13 cellular contexts compared by ENCODE assay signal in the genomic region with DNA sequence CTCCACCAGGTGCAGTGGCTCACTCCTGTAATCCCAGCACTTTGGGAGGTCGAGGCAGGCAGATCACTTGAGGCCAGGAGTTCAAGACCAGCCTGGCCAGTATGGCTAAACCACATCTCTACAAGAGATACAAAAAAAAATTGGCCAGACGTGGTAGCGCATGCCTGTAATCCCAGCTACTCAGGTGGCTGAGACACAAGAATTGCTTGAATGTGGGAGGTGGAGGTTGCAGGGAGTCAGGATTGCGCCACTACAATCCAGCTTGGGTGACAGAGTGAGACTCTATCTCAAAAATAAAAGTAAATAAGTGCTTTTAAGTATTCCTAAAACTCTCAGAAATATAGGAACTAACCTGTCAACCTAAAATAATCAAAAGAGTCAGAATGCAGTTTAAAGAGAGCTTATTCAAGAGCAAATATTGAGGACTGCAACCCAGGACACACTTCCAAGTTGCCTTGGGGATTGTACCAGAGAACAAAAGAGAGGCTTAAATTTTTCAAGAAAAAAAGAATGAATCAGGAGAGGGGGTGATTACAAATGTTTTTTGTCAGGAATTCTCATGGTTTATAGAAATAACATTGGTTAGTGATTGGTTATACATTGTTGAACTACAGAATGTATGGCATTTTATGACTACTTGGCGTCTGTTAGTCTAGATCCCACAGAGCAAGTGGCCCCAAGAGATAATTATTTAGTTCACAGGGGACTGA. TPM values are rescaled to one million over a fixed set of nuclear protein-coding genes. Genes with fewer than 3 reads are reported as not detected.
DNase-seq lines count a peak whose midpoint lies in the region; ATAC-seq and TF ChIP-seq lines count a peak whose summit lies in the region.
"Had no signal": no experiment of that assay in that cellular context is flagged by ENCODE, and none has a peak within 500 bp of the region (broad histone marks: within the 10 kb centered on the region; RNA-seq: fewer than 3 reads in every experiment).

No MANE protein-coding gene starts in this region.

- WGBS in mesenchymal stem cell = 83% methylated on average over 4 of the region's 5 CpGs

- H3K14ac ChIP-seq in mesenchymal stem cell (ENCODE audit: low read length in 2 of 2) = no peak overlapping the region

- H3K4me1 ChIP-seq in HEK293 (ENCODE audit: control insufficient read depth, insufficient read depth, low read length) (no peaks in the 10 kb centered on the region), mesenchymal stem cell (ENCODE audit: control insufficient read depth, insufficient read depth, low read depth, low read length) (peaks cover 2% of the 10 kb centered on the region)

- DNase-seq in NCI-H2227 (lab: John Stamatoyannopoulos, UW; ENCODE audit: unreplicated experiment) = peak; percentile 12
- peak; percentile 16 for DNase-seq in astrocyte of the hippocampus (ENCODE audit: low read depth, low spot score)
- no peak for DNase-seq in mesenchymal stem cell
- DNase-seq in NCI-H524 treated with DMSO at 0.1 percent for 48 hours (lab: John Stamatoyannopoulos, UW) = no peak
- no peak for DNase-seq in central memory CD4-positive, alpha-beta T cell
- DNase-seq in G401 (ENCODE audit: low spot score) = no peak
- DNase-seq: Caco-2; CD8-positive, alpha-beta memory T cell had no signal

- H4K91ac ChIP-seq in mesenchymal stem cell (ENCODE audit: low read length) = no peak overlapping the region

- H4K8ac ChIP-seq in mesenchymal stem cell (ENCODE audit: low read length) = no peak overlapping the region

- no peak overlapping the region for H3K18ac ChIP-seq in mesenchymal stem cell (ENCODE audit: low read depth in 1 of 2, low read length in 2 of 2)

- no peak overlapping the region for H3K27ac ChIP-seq in HEK293 (ENCODE audit: extremely low read depth, low read depth, low read length)
- H3K27ac ChIP-seq in mesenchymal stem cell (ENCODE audit: low read length, poor library complexity, severe bottlenecking) = peak overlapping the region; percentile 74
- H3K27ac ChIP-seq: A549 had no signal

- no peak overlapping the region for H2BK12ac ChIP-seq in mesenchymal stem cell (ENCODE audit: low read length in 2 of 2)

- in situ Hi-C loops in G401 (cut with HindIII; ENCODE audit: low sequenced_read_pairs) = no loop called here

- ATAC-seq in HG03280 (IDR thresholded peaks at IDR 0.05; ENCODE audit: unreplicated experiment) = no peak
- ATAC-seq: A549, GM12878, HCT116 had no signal

- H3K4ac ChIP-seq in mesenchymal stem cell (ENCODE audit: low read depth in 1 of 2, low read length in 2 of 2) = no peak overlapping the region

- H3K9me3 ChIP-seq in HEK293 (ENCODE audit: control insufficient read depth, insufficient read depth, low read depth, low read length) (no peaks in the 10 kb centered on the region), mesenchymal stem cell (ENCODE audit: control insufficient read depth, low read length) (peaks cover 19% of the 10 kb centered on the region)

- H2BK5ac ChIP-seq in mesenchymal stem cell (ENCODE audit: low read depth, low read length, poor library complexity, severe bottlenecking) = peak overlapping the region; percentile 38

- H3K27me3 ChIP-seq in mesenchymal stem cell (ENCODE audit: control insufficient read depth in 1 of 2, insufficient read depth in 1 of 2, low read length in 2 of 2) = no peaks in the 10 kb centered on the region

- CTCF ChIA-PET in HEK293 (lab: Yijun Ruan, JAX) = no interaction called here

- no peak overlapping the region for H2BK15ac ChIP-seq in mesenchymal stem cell (ENCODE audit: low read depth, poor library complexity, severe bottlenecking)

- no peak overlapping the region for H2AFZ ChIP-seq in mesenchymal stem cell (ENCODE audit: low read depth, low read length)

- H3K79me1 ChIP-seq in mesenchymal stem cell (replicated peaks; ENCODE audit: low read length, poor library complexity, severe bottlenecking) = no peaks in the 10 kb centered on the region

- POLR2A ChIA-PET in HEK293 (lab: Yijun Ruan, JAX) = no interaction called here

- no peak overlapping the region for H3K23ac ChIP-seq in mesenchymal stem cell (ENCODE audit: low read length in 2 of 2)

- peak overlapping the region; percentile 3 for H2AK5ac ChIP-seq in mesenchymal stem cell (ENCODE audit: low read length, severe bottlenecking)

- no peak for TF ChIP-seq CTCF in HEK293 (tag by site-specific recombination; IDR thresholded peaks at IDR 0.05)

- H2BK120ac ChIP-seq in mesenchymal stem cell (ENCODE audit: low read depth, low read length) = no peak overlapping the region

- H3K9ac ChIP-seq in mesenchymal stem cell (ENCODE audit: low read length) = no peak overlapping the region

- H3K4me2 ChIP-seq in mesenchymal stem cell (ENCODE audit: low read length, poor library complexity, severe bottlenecking) = no peak overlapping the region

- H3K4me3 ChIP-seq in HEK293 (ENCODE audit: low read depth, low read length) (no peak overlapping the region), mesenchymal stem cell (ENCODE audit: insufficient read depth in 1 of 2, low read depth in 1 of 2, low read length in 2 of 2) (no peak overlapping the region)
- H3K4me3 ChIP-seq: A549, GM12878 had no signal

- H3K36me3 ChIP-seq in HEK293 (ENCODE audit: control insufficient read depth in 2 of 2, insufficient read depth in 1 of 2, low read length in 2 of 2) (no peaks in the 10 kb centered on the region), mesenchymal stem cell (ENCODE audit: control insufficient read depth in 1 of 2, insufficient read depth in 2 of 2, low read depth in 1 of 2, low read length in 2 of 2) (no peaks in the 10 kb centered on the region)

TF ChIP-seq in HEK293, 187 proteins besides CTCF, POLR2A, EP300 and RAD21:
- TF ChIP-seq TRIM28 (IDR thresholded peaks at IDR 0.05; ENCODE audit: borderline replicate concordance, low read length) (0 out of 2 replicates have a peak, but pooled peaks have one; percentile 35), KLF8 (tag by site-specific recombination; IDR thresholded peaks at IDR 0.05) (no peak)
- TF ChIP-seq, protein P1, sequence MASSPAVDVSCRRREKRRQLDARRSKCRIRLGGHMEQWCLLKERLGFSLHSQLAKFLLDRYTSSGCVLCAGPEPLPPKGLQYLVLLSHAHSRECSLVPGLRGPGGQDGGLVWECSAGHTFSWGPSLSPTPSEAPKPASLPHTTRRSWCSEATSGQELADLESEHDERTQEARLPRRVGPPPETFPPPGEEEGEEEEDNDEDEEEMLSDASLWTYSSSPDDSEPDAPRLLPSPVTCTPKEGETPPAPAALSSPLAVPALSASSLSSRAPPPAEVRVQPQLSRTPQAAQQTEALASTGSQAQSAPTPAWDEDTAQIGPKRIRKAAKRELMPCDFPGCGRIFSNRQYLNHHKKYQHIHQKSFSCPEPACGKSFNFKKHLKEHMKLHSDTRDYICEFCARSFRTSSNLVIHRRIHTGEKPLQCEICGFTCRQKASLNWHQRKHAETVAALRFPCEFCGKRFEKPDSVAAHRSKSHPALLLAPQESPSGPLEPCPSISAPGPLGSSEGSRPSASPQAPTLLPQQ (tag by site-specific recombination; IDR thresholded peaks at IDR 0.05) = no peak

RNA-seq across cellular contexts. Expression of a gene that starts 33.2 kb away (rescaled TPM):
- 0.50 TPM for polyA plus RNA-seq in mesenchymal stem cell (2013, experiment 1 of 2)
- 0.37 TPM for polyA plus RNA-seq in mesenchymal stem cell (2013, experiment 2 of 2)
- 3.3 and 8.2 TPM in 2 replicates for total RNA-seq in G401 (2014; rRNA removed; shearing (Covaris generic))
- total RNA-seq: GM12878 had no signal
- polyA plus RNA-seq: CD8-positive, alpha-beta memory T cell had no signal

Comparison
In these comparisons a context has a peak if more than half of its experiments do, and no peak if none do; other contexts are left out.
1. DNase-seq: peak in NCI-H2227 (single experiment) and astrocyte of the hippocampus (single experiment); none in mesenchymal stem cell (single experiment), NCI-H524 treated with DMSO at 0.1 percent for 48 hours (single experiment), central memory CD4-positive, alpha-beta T cell (single experiment) and G401 (single experiment).